Comparison of ENCODE assay signal across 1 cellular context in the genomic region with DNA sequence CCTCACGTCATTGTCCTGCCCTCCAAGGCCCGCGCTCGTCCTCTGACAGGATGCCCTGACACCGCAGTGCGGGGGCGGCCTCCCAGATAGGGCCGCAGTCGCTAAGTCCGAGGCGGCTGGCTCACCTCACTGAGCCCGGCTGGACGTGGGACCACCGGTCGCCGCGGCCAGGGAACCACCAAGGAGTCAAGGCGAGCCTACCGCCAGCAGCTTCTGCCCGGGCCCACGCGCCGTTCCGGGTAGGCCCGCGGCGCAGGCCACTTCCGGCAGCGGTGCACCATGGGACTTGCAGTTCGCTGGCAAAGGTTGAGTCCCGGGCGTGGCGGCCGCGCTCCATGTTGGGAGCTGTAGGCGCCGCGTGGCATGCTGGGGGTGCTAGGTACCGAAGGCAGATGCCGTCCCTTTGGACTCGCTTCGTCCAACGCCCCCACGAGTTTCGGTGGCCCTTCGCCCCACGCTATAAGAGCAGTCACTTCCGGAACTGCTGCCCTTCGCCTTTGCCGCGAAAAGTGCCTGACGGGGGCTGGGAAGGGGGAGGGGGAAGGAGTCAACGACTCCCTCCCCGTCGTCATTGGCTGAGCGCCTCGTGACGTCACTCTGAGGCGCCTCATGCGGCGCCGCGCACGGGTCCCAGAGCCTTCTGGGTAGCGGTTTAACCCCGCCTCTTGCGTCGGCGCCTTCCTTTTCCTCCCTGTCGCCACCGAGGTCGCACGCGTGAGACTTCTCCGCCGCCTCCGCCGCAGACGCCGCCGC.
A peak's percentile ranks its signal among the peaks of the same experiment; 100 is the strongest.
TF ChIP-seq lines count a peak whose summit lies in the region.

Gene RPLP2 (plus strand): TSS at position 681 of the 753 bp plus-strand sequence. CDS start 268 bp downstream, outside the sequence.

TF ChIP-seq in HepG2, 621 proteins besides CTCF, POLR2A, EP300 and RAD21 (continued from another document and continues in another):
- TF ChIP-seq JUN (CRISPR knock-in tag; IDR thresholded peaks at IDR 0.05) = peak; percentile 84; the same call in 1 of the 2 replicates
- TF ChIP-seq TRIM24 (CRISPR knock-in tag; IDR thresholded peaks at IDR 0.05) = no peak
- TF ChIP-seq ZNF761 (CRISPR knock-in tag; conservative IDR thresholded peaks at IDR 0.05) = peak; percentile 76
- no peak for TF ChIP-seq ZNF30 (CRISPR knock-in tag; IDR thresholded peaks at IDR 0.05)
- TF ChIP-seq ZNF598 (CRISPR knock-in tag; IDR thresholded peaks at IDR 0.05; ENCODE audit: borderline replicate concordance) = no peak; the same call in 1 of the 2 replicates
- TF ChIP-seq, protein P1, sequence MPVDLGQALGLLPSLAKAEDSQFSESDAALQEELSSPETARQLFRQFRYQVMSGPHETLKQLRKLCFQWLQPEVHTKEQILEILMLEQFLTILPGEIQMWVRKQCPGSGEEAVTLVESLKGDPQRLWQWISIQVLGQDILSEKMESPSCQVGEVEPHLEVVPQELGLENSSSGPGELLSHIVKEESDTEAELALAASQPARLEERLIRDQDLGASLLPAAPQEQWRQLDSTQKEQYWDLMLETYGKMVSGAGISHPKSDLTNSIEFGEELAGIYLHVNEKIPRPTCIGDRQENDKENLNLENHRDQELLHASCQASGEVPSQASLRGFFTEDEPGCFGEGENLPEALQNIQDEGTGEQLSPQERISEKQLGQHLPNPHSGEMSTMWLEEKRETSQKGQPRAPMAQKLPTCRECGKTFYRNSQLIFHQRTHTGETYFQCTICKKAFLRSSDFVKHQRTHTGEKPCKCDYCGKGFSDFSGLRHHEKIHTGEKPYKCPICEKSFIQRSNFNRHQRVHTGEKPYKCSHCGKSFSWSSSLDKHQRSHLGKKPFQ (CRISPR knock-in tag; IDR thresholded peaks at IDR 0.05; ENCODE audit: insufficient replicate concordance) = peak; percentile 91
- no peak for TF ChIP-seq ZBTB8A (CRISPR knock-in tag; IDR thresholded peaks at IDR 0.05; ENCODE audit: borderline replicate concordance, low read depth)
- TF ChIP-seq AGO2 (optimal IDR thresholded peaks at IDR 0.05; ENCODE audit: low read depth, low read length) = no peak
- peak; percentile 57; the same call in 1 of the 2 replicates for TF ChIP-seq ZNF780A (CRISPR knock-in tag; IDR thresholded peaks at IDR 0.05)
- TF ChIP-seq ZNF431 (CRISPR knock-in tag; IDR thresholded peaks at IDR 0.05; ENCODE audit: borderline replicate concordance, low read depth) = peak; percentile 63; the same call in 1 of the 2 replicates
- TF ChIP-seq, protein P2, sequence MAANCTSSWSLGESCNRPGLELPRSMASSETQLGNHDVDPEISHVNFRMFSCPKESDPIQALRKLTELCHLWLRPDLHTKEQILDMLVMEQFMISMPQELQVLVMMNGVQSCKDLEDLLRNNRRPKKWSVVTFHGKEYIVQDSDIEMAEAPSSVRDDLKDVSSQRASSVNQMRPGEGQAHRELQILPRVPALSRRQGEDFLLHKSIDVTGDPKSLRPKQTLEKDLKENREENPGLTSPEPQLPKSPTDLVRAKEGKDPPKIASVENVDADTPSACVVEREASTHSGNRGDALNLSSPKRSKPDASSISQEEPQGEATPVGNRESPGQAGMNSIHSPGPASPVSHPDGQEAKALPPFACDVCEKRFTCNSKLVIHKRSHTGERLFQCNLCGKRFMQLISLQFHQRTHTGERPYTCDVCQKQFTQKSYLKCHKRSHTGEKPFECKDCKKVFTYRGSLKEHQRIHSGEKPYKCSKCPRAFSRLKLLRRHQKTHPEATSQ (CRISPR knock-in tag; IDR thresholded peaks at IDR 0.05; ENCODE audit: borderline replicate concordance) = peak; percentile 31; the same call in 1 of the 2 replicates
- TF ChIP-seq NAIF1 (CRISPR knock-in tag; IDR thresholded peaks at IDR 0.05; ENCODE audit: borderline replicate concordance) = no peak
- no peak; the same call in 1 of the 2 replicates for TF ChIP-seq ZNF138 (CRISPR knock-in tag; IDR thresholded peaks at IDR 0.05; ENCODE audit: low read depth)
- no peak for TF ChIP-seq PRDM15 (CRISPR knock-in tag; IDR thresholded peaks at IDR 0.05)
- peak; percentile 34; the same call in 1 of the 2 replicates for TF ChIP-seq FOXA3 (CRISPR knock-in tag; IDR thresholded peaks at IDR 0.05)
- peak; percentile 81; the same call in 1 of the 2 replicates for TF ChIP-seq ZSCAN21 (CRISPR knock-in tag; IDR thresholded peaks at IDR 0.05; ENCODE audit: borderline replicate concordance)
- 0 out of 2 replicates have a peak, but pooled peaks have one; percentile 87 for TF ChIP-seq PCBP1 (IDR thresholded peaks at IDR 0.05; ENCODE audit: borderline replicate concordance, low read depth, low read length)
- peak; percentile 87 for TF ChIP-seq KLF12 (CRISPR knock-in tag; IDR thresholded peaks at IDR 0.05; ENCODE audit: borderline replicate concordance)
- no peak for TF ChIP-seq ELK4 (CRISPR knock-in tag; IDR thresholded peaks at IDR 0.05; ENCODE audit: borderline replicate concordance)
- no peak for TF ChIP-seq MTA3 (CRISPR knock-in tag; IDR thresholded peaks at IDR 0.05)
- TF ChIP-seq TCF12 (IDR thresholded peaks at IDR 0.05) = no peak
- TF ChIP-seq TCF12 (CRISPR knock-in tag; IDR thresholded peaks at IDR 0.05) = no peak
- TF ChIP-seq KLF13 (CRISPR knock-in tag; IDR thresholded peaks at IDR 0.05) = 0 out of 2 replicates have a peak, but pooled peaks have one; percentile 30
- TF ChIP-seq ATF4 (CRISPR knock-in tag; IDR thresholded peaks at IDR 0.05) = peak in 1 of 2 experiments; percentile 73; a peak in 1 of 4 replicates
- TF ChIP-seq, protein P3, sequence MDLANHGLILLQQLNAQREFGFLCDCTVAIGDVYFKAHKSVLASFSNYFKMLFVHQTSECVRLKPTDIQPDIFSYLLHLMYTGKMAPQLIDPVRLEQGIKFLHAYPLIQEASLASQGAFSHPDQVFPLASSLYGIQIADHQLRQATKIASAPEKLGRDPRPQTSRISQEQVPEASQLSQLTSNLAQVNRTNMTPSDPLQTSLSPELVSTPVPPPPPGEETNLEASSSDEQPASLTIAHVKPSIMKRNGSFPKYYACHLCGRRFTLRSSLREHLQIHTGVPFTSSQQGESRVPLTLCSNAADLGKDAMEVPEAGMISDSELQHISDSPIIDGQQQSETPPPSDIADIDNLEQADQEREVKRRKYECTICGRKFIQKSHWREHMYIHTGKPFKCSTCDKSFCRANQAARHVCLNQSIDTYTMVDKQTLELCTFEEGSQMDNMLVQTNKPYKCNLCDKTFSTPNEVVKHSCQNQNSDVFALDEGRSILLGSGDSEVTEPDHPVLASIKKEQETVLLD (CRISPR knock-in tag; IDR thresholded peaks at IDR 0.05; ENCODE audit: low read depth) = peak; percentile 82
- TF ChIP-seq ZNF234 (CRISPR knock-in tag; conservative IDR thresholded peaks at IDR 0.05) = no peak
- TF ChIP-seq ZNF225 (CRISPR knock-in tag; IDR thresholded peaks at IDR 0.05) = peak; percentile 93
- TF ChIP-seq MZF1 (CRISPR knock-in tag; IDR thresholded peaks at IDR 0.05; ENCODE audit: borderline replicate concordance) = no peak
- peak; percentile 15; the same call in 1 of the 2 replicates for TF ChIP-seq ZNF724P (CRISPR knock-in tag; IDR thresholded peaks at IDR 0.05; ENCODE audit: borderline replicate concordance)
- no peak for TF ChIP-seq PHB2 (IDR thresholded peaks at IDR 0.05; ENCODE audit: partially characterized antibody)
- TF ChIP-seq KDM2A (CRISPR knock-in tag; IDR thresholded peaks at IDR 0.05; ENCODE audit: borderline replicate concordance, low read depth) = peak; percentile 38; the same call in 1 of the 2 replicates
- TF ChIP-seq ZNF850 (CRISPR knock-in tag; conservative IDR thresholded peaks at IDR 0.05) = peak; percentile 94; the same call in 1 of the 2 replicates
- TF ChIP-seq NPAS2 (CRISPR knock-in tag; IDR thresholded peaks at IDR 0.05; ENCODE audit: borderline replicate concordance) = no peak
- no peak for TF ChIP-seq CHD4 (IDR thresholded peaks at IDR 0.05; ENCODE audit: borderline replicate concordance, low read length)
- peak; percentile 80 for TF ChIP-seq ZBTB21 (CRISPR knock-in tag; IDR thresholded peaks at IDR 0.05)
- TF ChIP-seq, protein P4, sequence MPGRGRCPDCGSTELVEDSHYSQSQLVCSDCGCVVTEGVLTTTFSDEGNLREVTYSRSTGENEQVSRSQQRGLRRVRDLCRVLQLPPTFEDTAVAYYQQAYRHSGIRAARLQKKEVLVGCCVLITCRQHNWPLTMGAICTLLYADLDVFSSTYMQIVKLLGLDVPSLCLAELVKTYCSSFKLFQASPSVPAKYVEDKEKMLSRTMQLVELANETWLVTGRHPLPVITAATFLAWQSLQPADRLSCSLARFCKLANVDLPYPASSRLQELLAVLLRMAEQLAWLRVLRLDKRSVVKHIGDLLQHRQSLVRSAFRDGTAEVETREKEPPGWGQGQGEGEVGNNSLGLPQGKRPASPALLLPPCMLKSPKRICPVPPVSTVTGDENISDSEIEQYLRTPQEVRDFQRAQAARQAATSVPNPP (CRISPR knock-in tag; IDR thresholded peaks at IDR 0.05) = peak; percentile 88
- TF ChIP-seq ZNF883 (CRISPR knock-in tag; IDR thresholded peaks at IDR 0.05; ENCODE audit: not compliant biosample characterization) = peak; percentile 95
- TF ChIP-seq RORA (CRISPR knock-in tag; IDR thresholded peaks at IDR 0.05) = no peak
- TF ChIP-seq, protein P5, sequence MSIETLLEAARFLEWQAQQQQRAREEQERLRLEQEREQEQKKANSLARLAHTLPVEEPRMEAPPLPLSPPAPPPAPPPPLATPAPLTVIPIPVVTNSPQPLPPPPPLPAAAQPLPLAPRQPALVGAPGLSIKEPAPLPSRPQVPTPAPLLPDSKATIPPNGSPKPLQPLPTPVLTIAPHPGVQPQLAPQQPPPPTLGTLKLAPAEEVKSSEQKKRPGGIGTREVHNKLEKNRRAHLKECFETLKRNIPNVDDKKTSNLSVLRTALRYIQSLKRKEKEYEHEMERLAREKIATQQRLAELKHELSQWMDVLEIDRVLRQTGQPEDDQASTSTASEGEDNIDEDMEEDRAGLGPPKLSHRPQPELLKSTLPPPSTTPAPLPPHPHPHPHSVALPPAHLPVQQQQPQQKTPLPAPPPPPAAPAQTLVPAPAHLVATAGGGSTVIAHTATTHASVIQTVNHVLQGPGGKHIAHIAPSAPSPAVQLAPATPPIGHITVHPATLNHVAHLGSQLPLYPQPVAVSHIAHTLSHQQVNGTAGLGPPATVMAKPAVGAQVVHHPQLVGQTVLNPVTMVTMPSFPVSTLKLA (IDR thresholded peaks at IDR 0.05) = peak; percentile 85
- TF ChIP-seq, protein P6, sequence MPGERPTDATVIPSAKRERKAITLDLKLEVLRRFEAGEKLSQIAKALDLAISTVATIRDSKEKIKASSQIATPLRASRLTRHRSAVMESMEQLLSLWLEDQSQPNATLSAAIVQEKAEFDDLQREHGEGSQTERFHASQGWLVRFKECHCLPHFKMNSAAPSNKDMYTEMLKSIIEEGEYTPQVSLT (CRISPR knock-in tag; IDR thresholded peaks at IDR 0.05; ENCODE audit: borderline replicate concordance, low read depth) = no peak; the same call in 1 of the 2 replicates
- TF ChIP-seq POLR2AphosphoS2 (IDR thresholded peaks at IDR 0.05; ENCODE audit: low read depth, low read length) = peak; percentile 48; the same call in 1 of the 2 replicates
- TF ChIP-seq ZNF574 (CRISPR knock-in tag; IDR thresholded peaks at IDR 0.05) = peak; percentile 93
